ENCODE assay signal across 1 cellular context in genomic region chr9:19050637-19051591, GRCh38.
TF ChIP-seq lines count a peak whose summit lies in the region.

No MANE protein-coding gene starts in this region.

TF ChIP-seq in H1, 55 proteins besides CTCF, POLR2A, EP300 and RAD21 (continued from another document):
- TF ChIP-seq CHD1 (IDR thresholded peaks at IDR 0.05; ENCODE audit: low read depth, low read length) (no peak), BCL11A (IDR thresholded peaks at IDR 0.05; ENCODE audit: low read depth in 2 of 2, low read length in 2 of 2) (no peak)
